In genomic region chr13:29515372-29515771, GRCh38 we compare ENCODE assay signal across 18 cellular contexts.
"Had no signal": no experiment of that assay in that cellular context is flagged by ENCODE, and none has a peak within 500 bp of the region (broad histone marks: within the 10 kb centered on the region; RNA-seq: fewer than 3 reads in every experiment).

No MANE protein-coding gene starts in this region.

- H3K27me3 Mint-ChIP-seq: activated CD4-positive, alpha-beta memory T cell treated with anti-CD3 and anti-CD28 coated beads, Interleukin-2, amount 10 ng/mL, durations not matched to agents 7 days and 5 days; activated naive CD8-positive, alpha-beta T cell treated with anti-CD3 and anti-CD28 coated beads for 36 hours; activated T-helper 17 cell treated with anti-CD3 and anti-CD28 coated beads, Interleukin-2, amount 50 U/mL, for 72 hours; T-helper 17 cell had no signal

- DNase-seq: activated CD4-positive, alpha-beta memory T cell treated with anti-CD3 and anti-CD28 coated beads, Interleukin-2, amount 10 ng/mL, durations not matched to agents 7 days and 5 days; activated CD4-positive, alpha-beta T cell treated with anti-CD3 and anti-CD28 coated beads for 48 hours; activated naive CD8-positive, alpha-beta T cell treated with anti-CD3 and anti-CD28 coated beads for 36 hours; cerebellar nuclear complex; heart right ventricle; islet precursor cell; left colon; mesenchymal stem cell; mucosa of descending colon; nephron progenitor cell; occipital lobe; stimulated activated CD4-positive, alpha-beta T cell treated with anti-CD3 and anti-CD28 coated beads, Interleukin-4, amount 100 ng/mL, for 1 hour; stimulated activated naive CD4-positive, alpha-beta T cell; SW 1271; T-helper 17 cell had no signal

- H3K27ac ChIP-seq: coronary artery, heart right ventricle had no signal

- H3K9me3 ChIP-seq: heart right ventricle, mucosa of descending colon had no signal

- H3K4me1 Mint-ChIP-seq: activated CD4-positive, alpha-beta memory T cell treated with anti-CD3 and anti-CD28 coated beads, Interleukin-2, amount 10 ng/mL, durations not matched to agents 7 days and 5 days; T-helper 17 cell had no signal

- H3K9me3 Mint-ChIP-seq: activated CD4-positive, alpha-beta memory T cell treated with anti-CD3 and anti-CD28 coated beads, Interleukin-2, amount 10 ng/mL, durations not matched to agents 7 days and 5 days; activated naive CD8-positive, alpha-beta T cell treated with anti-CD3 and anti-CD28 coated beads for 36 hours; activated T-helper 17 cell treated with anti-CD3 and anti-CD28 coated beads, Interleukin-2, amount 50 U/mL, for 72 hours; nephron progenitor cell had no signal

- ATAC-seq: activated T-helper 17 cell treated with anti-CD3 and anti-CD28 coated beads, Interleukin-2, amount 50 U/mL, for 72 hours; left colon; mucosa of descending colon; sciatic nerve; T-helper 17 cell had no signal

- H3K4me3 Mint-ChIP-seq: activated CD4-positive, alpha-beta memory T cell treated with anti-CD3 and anti-CD28 coated beads, Interleukin-2, amount 10 ng/mL, durations not matched to agents 7 days and 5 days; activated naive CD8-positive, alpha-beta T cell treated with anti-CD3 and anti-CD28 coated beads for 36 hours; activated T-helper 17 cell treated with anti-CD3 and anti-CD28 coated beads, Interleukin-2, amount 50 U/mL, for 72 hours; nephron progenitor cell; T-helper 17 cell had no signal

- H3K27me3 ChIP-seq: heart right ventricle had no signal

- H3K4me3 ChIP-seq: coronary artery, heart right ventricle, mucosa of descending colon had no signal

- H3K27ac Mint-ChIP-seq: activated CD4-positive, alpha-beta memory T cell treated with anti-CD3 and anti-CD28 coated beads, Interleukin-2, amount 10 ng/mL, durations not matched to agents 7 days and 5 days; activated naive CD8-positive, alpha-beta T cell treated with anti-CD3 and anti-CD28 coated beads for 36 hours; activated T-helper 17 cell treated with anti-CD3 and anti-CD28 coated beads, Interleukin-2, amount 50 U/mL, for 72 hours; T-helper 17 cell had no signal
